In genomic region chr4:164765096-164765495, GRCh38 we compare ENCODE assay signal across 1 cellular context.
TF ChIP-seq lines count a peak whose summit lies in the region.

No MANE protein-coding gene starts in this region.

TF ChIP-seq in GM12878, 131 proteins besides CTCF, POLR2A, EP300 and RAD21 (continued from another document):
- no peak for TF ChIP-seq MAX (IDR thresholded peaks at IDR 0.05; ENCODE audit: low read depth, low read length)
- no peak for TF ChIP-seq BMI1 (IDR thresholded peaks at IDR 0.05; ENCODE audit: borderline replicate concordance)
- no peak for TF ChIP-seq TCF12 (IDR thresholded peaks at IDR 0.05; ENCODE audit: low read depth, low read length)
- no peak for TF ChIP-seq ZNF24 (IDR thresholded peaks at IDR 0.05)
TF ChIP-seq in GM12878: peak in this region for 0.
